ENCODE assay signal across 1 cellular context in genomic region chr17:39835038-39835786, GRCh38.
TF ChIP-seq lines count a peak whose summit lies in the region.

No MANE protein-coding gene starts in this region.

TF ChIP-seq in HepG2, 621 proteins besides CTCF, POLR2A, EP300 and RAD21 (continued from another document):
- TF ChIP-seq ZIK1 (CRISPR knock-in tag; IDR thresholded peaks at IDR 0.05; ENCODE audit: borderline replicate concordance, low read depth): no peak
- 0 out of 2 replicates have a peak, but pooled peaks have one; percentile 27 for TF ChIP-seq MXD1 (CRISPR knock-in tag; IDR thresholded peaks at IDR 0.05)
- TF ChIP-seq, protein P1, sequence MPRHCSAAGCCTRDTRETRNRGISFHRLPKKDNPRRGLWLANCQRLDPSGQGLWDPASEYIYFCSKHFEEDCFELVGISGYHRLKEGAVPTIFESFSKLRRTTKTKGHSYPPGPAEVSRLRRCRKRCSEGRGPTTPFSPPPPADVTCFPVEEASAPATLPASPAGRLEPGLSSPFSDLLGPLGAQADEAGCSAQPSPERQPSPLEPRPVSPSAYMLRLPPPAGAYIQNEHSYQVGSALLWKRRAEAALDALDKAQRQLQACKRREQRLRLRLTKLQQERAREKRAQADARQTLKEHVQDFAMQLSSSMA (CRISPR knock-in tag; IDR thresholded peaks at IDR 0.05): no peak
- TF ChIP-seq, protein P2, sequence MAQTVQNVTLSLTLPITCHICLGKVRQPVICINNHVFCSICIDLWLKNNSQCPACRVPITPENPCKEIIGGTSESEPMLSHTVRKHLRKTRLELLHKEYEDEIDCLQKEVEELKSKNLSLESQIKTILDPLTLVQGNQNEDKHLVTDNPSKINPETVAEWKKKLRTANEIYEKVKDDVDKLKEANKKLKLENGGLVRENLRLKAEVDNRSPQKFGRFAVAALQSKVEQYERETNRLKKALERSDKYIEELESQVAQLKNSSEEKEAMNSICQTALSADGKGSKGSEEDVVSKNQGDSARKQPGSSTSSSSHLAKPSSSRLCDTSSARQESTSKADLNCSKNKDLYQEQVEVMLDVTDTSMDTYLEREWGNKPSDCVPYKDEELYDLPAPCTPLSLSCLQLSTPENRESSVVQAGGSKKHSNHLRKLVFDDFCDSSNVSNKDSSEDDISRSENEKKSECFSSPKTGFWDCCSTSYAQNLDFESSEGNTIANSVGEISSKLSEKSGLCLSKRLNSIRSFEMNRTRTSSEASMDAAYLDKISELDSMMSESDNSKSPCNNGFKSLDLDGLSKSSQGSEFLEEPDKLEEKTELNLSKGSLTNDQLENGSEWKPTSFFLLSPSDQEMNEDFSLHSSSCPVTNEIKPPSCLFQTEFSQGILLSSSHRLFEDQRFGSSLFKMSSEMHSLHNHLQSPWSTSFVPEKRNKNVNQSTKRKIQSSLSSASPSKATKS (CRISPR knock-in tag; IDR thresholded peaks at IDR 0.05): no peak
- peak; percentile 32; the same call in 1 of the 2 replicates for TF ChIP-seq ZNF687 (CRISPR knock-in tag; IDR thresholded peaks at IDR 0.05)
- TF ChIP-seq ZNF780A (CRISPR knock-in tag; IDR thresholded peaks at IDR 0.05): 0 out of 2 replicates have a peak, but pooled peaks have one; percentile 30
- TF ChIP-seq HHEX (CRISPR knock-in tag; IDR thresholded peaks at IDR 0.05): no peak
- TF ChIP-seq, protein P3, sequence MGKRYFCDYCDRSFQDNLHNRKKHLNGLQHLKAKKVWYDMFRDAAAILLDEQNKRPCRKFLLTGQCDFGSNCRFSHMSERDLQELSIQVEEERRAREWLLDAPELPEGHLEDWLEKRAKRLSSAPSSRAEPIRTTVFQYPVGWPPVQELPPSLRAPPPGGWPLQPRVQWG (CRISPR knock-in tag; IDR thresholded peaks at IDR 0.05; ENCODE audit: borderline replicate concordance, low read depth): no peak
- no peak for TF ChIP-seq ZNF224 (CRISPR knock-in tag; IDR thresholded peaks at IDR 0.05)
- no peak for TF ChIP-seq ZNF782 (CRISPR knock-in tag; IDR thresholded peaks at IDR 0.05; ENCODE audit: borderline replicate concordance)
- no peak for TF ChIP-seq DNMT1 (CRISPR knock-in tag; IDR thresholded peaks at IDR 0.05)
- peak; percentile 36 for TF ChIP-seq STAG1 (CRISPR knock-in tag; IDR thresholded peaks at IDR 0.05)
- no peak for TF ChIP-seq ZNF7 (CRISPR knock-in tag; IDR thresholded peaks at IDR 0.05)
- no peak for TF ChIP-seq HDAC6 (IDR thresholded peaks at IDR 0.05; ENCODE audit: low read depth, low read length)
- no peak for TF ChIP-seq ZNF121 (CRISPR knock-in tag; IDR thresholded peaks at IDR 0.05)
- no peak for TF ChIP-seq FIP1L1 (IDR thresholded peaks at IDR 0.05; ENCODE audit: borderline replicate concordance, insufficient read depth, low read depth, low read length)
- TF ChIP-seq, protein P4, sequence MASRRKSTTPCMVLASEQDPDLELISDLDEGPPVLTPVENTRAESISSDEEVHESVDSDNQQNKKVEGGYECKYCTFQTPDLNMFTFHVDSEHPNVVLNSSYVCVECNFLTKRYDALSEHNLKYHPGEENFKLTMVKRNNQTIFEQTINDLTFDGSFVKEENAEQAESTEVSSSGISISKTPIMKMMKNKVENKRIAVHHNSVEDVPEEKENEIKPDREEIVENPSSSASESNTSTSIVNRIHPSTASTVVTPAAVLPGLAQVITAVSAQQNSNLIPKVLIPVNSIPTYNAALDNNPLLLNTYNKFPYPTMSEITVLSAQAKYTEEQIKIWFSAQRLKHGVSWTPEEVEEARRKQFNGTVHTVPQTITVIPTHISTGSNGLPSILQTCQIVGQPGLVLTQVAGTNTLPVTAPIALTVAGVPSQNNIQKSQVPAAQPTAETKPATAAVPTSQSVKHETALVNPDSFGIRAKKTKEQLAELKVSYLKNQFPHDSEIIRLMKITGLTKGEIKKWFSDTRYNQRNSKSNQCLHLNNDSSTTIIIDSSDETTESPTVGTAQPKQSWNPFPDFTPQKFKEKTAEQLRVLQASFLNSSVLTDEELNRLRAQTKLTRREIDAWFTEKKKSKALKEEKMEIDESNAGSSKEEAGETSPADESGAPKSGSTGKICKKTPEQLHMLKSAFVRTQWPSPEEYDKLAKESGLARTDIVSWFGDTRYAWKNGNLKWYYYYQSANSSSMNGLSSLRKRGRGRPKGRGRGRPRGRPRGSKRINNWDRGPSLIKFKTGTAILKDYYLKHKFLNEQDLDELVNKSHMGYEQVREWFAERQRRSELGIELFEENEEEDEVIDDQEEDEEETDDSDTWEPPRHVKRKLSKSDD (CRISPR knock-in tag; IDR thresholded peaks at IDR 0.05; ENCODE audit: low read depth): no peak
- no peak for TF ChIP-seq ZSCAN22 (CRISPR knock-in tag; IDR thresholded peaks at IDR 0.05)
- no peak for TF ChIP-seq ZNF24 (IDR thresholded peaks at IDR 0.05)
- TF ChIP-seq SALL2 (CRISPR knock-in tag; IDR thresholded peaks at IDR 0.05): no peak
- TF ChIP-seq, protein P5, sequence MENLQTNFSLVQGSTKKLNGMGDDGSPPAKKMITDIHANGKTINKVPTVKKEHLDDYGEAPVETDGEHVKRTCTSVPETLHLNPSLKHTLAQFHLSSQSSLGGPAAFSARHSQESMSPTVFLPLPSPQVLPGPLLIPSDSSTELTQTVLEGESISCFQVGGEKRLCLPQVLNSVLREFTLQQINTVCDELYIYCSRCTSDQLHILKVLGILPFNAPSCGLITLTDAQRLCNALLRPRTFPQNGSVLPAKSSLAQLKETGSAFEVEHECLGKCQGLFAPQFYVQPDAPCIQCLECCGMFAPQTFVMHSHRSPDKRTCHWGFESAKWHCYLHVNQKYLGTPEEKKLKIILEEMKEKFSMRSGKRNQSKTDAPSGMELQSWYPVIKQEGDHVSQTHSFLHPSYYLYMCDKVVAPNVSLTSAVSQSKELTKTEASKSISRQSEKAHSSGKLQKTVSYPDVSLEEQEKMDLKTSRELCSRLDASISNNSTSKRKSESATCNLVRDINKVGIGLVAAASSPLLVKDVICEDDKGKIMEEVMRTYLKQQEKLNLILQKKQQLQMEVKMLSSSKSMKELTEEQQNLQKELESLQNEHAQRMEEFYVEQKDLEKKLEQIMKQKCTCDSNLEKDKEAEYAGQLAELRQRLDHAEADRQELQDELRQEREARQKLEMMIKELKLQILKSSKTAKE (CRISPR knock-in tag; IDR thresholded peaks at IDR 0.05; ENCODE audit: borderline replicate concordance): no peak
- no peak for TF ChIP-seq ZNF639 (CRISPR knock-in tag; conservative IDR thresholded peaks at IDR 0.05)
- no peak for TF ChIP-seq ZNF850 (CRISPR knock-in tag; conservative IDR thresholded peaks at IDR 0.05)
TF ChIP-seq in HepG2: peak in this region for 4.
